ENCODE assay signal across 34 cellular contexts in genomic region chr15:42528970-42529369, GRCh38.
"Had no signal": no experiment of that assay in that cellular context is flagged by ENCODE, and none has a peak within 500 bp of the region (broad histone marks: within the 10 kb centered on the region; RNA-seq: fewer than 3 reads in every experiment).

No MANE protein-coding gene starts in this region.

- ATAC-seq: Right ventricle myocardium inferior, SK-N-SH treated with all-trans-retinoic acid at 6 μM for 48 hours, T-cell had no signal

- H3K4me1 Mint-ChIP-seq: activated B cell treated with CpG ODN at 0.5 μM for 24 hours; activated naive CD8-positive, alpha-beta T cell treated with anti-CD3 and anti-CD28 coated beads for 36 hours; T-cell had no signal

- H3K4me3 ChIP-seq: PC-9 had no signal

- DNase-seq: activated B cell treated with CpG ODN at 0.5 μM for 24 hours; activated CD4-positive, alpha-beta memory T cell treated with anti-CD3 and anti-CD28 coated beads, Interleukin-2, amount 10 ng/mL, durations not matched to agents 7 days and 5 days; activated CD4-positive, alpha-beta T cell treated with anti-CD3 and anti-CD28 coated beads for 4 hours; activated CD4-positive, CD25-positive, alpha-beta regulatory T cell treated with anti-CD3 and anti-CD28 coated beads, Interleukin-2, amount 50 U/mL, for 72 hours; activated gamma-delta T cell treated with Interleukin-2 at 50 U/mL for 16 hours; activated naive CD4-positive, alpha-beta T cell treated with anti-CD3 and anti-CD28 coated beads for 36 hours; activated naive CD8-positive, alpha-beta T cell treated with anti-CD3 and anti-CD28 coated beads for 36 hours; activated T-cell treated with anti-CD3 and anti-CD28 coated beads, Interleukin-2, amount 50 U/mL, for 24 hours; amniotic stem cell; aorta; brain microvascular endothelial cell; central memory CD4-positive, alpha-beta T cell; MM.1S; MV-4-11; NCI-H1092; NCI-H1436 treated with DMSO at 0.1 percent for 48 hours; NCI-H1694 treated with DMSO at 0.1 percent for 48 hours; NCI-H2029; NCI-H2171 treated with DMSO at 0.1 percent for 48 hours; NCI-H2227 treated with DMSO at 0.1 percent for 48 hours; NCI-H446; NCI-H510A treated with DMSO at 0.1 percent for 48 hours; PC-9; SIG-M5; T-cell; T-helper 2 cell; T-helper 9 cell had no signal

- H3K27ac Mint-ChIP-seq: activated B cell treated with CpG ODN at 0.5 μM for 24 hours; activated CD4-positive, alpha-beta memory T cell treated with anti-CD3 and anti-CD28 coated beads, Interleukin-2, amount 10 ng/mL, durations not matched to agents 7 days and 5 days; activated naive CD4-positive, alpha-beta T cell treated with anti-CD3 and anti-CD28 coated beads for 36 hours; activated naive CD8-positive, alpha-beta T cell treated with anti-CD3 and anti-CD28 coated beads for 36 hours; activated T-helper 1 cell treated with anti-CD3 and anti-CD28 coated beads, Interleukin-12 subunit alpha, Interleukin-12 subunit beta, Interleukin-2, Interleukin-4 antibody, amounts not matched to agents 30 ng/mL and 10 ng/mL and 1 ng/mL, durations not matched to agents 14 hours and 24 hours and 36 hours had no signal

- H2AFZ ChIP-seq: PC-9 had no signal

- FAIRE-seq: RCC 7860 had no signal

- H3K4me2 ChIP-seq: KMS-11, PC-9 had no signal

- H3K27ac ChIP-seq: brain microvascular endothelial cell, KMS-11, PC-9, RWPE1, VCaP had no signal

- H3K27me3 Mint-ChIP-seq: activated B cell treated with CpG ODN at 0.5 μM for 24 hours; activated CD4-positive, alpha-beta memory T cell treated with anti-CD3 and anti-CD28 coated beads, Interleukin-2, amount 10 ng/mL, durations not matched to agents 7 days and 5 days; activated naive CD8-positive, alpha-beta T cell treated with anti-CD3 and anti-CD28 coated beads for 36 hours; activated T-cell treated with anti-CD3 and anti-CD28 coated beads, Interleukin-2, amount 50 U/mL, for 24 hours; T-cell had no signal

- H3K27me3 ChIP-seq: brain microvascular endothelial cell had no signal

- H3K9me3 Mint-ChIP-seq: activated B cell treated with CpG ODN at 0.5 μM for 24 hours; activated CD4-positive, alpha-beta memory T cell treated with anti-CD3 and anti-CD28 coated beads, Interleukin-2, amount 10 ng/mL, durations not matched to agents 7 days and 5 days; activated naive CD4-positive, alpha-beta T cell treated with anti-CD3 and anti-CD28 coated beads for 36 hours; activated naive CD8-positive, alpha-beta T cell treated with anti-CD3 and anti-CD28 coated beads for 36 hours; activated T-cell treated with anti-CD3 and anti-CD28 coated beads, Interleukin-2, amount 50 U/mL, for 24 hours; activated T-helper 1 cell treated with anti-CD3 and anti-CD28 coated beads, Interleukin-12 subunit alpha, Interleukin-12 subunit beta, Interleukin-2, Interleukin-4 antibody, amounts not matched to agents 30 ng/mL and 10 ng/mL and 1 ng/mL, durations not matched to agents 14 hours and 24 hours and 36 hours; T-cell had no signal

- H3K9ac ChIP-seq: KMS-11 had no signal

- H3K4me3 Mint-ChIP-seq: activated B cell treated with CpG ODN at 0.5 μM for 24 hours; activated CD4-positive, alpha-beta memory T cell treated with anti-CD3 and anti-CD28 coated beads, Interleukin-2, amount 10 ng/mL, durations not matched to agents 7 days and 5 days; activated naive CD4-positive, alpha-beta T cell treated with anti-CD3 and anti-CD28 coated beads for 36 hours; activated naive CD8-positive, alpha-beta T cell treated with anti-CD3 and anti-CD28 coated beads for 36 hours; activated T-cell treated with anti-CD3 and anti-CD28 coated beads, Interleukin-2, amount 50 U/mL, for 24 hours; activated T-helper 1 cell treated with anti-CD3 and anti-CD28 coated beads, Interleukin-12 subunit alpha, Interleukin-12 subunit beta, Interleukin-2, Interleukin-4 antibody, amounts not matched to agents 30 ng/mL and 10 ng/mL and 1 ng/mL, durations not matched to agents 14 hours and 24 hours and 36 hours; T-cell had no signal
